8 cellular contexts compared by ENCODE assay signal in genomic region chr10:59362991-59363390, GRCh38. TPM values are rescaled to one million over a fixed set of nuclear protein-coding genes. Genes with fewer than 3 reads are reported as not detected.
A peak's percentile ranks its signal among the peaks of the same experiment; 100 is the strongest.
DNase-seq lines count a peak whose midpoint lies in the region; ATAC-seq and TF ChIP-seq lines count a peak whose summit lies in the region.

No MANE protein-coding gene starts in this region.

- no peaks in the 10 kb centered on the region for H3K36me3 ChIP-seq in colonic mucosa

- no peaks in the 10 kb centered on the region for H3K9me3 Mint-ChIP-seq in stimulated activated naive CD8-positive, alpha-beta T cell treated with anti-CD3 and anti-CD28 coated beads, Interleukin-15, amount 100 ng/mL, for 72 hours

- peaks cover 51% of the 10 kb centered on the region for H3K27me3 Mint-ChIP-seq in stimulated activated naive CD8-positive, alpha-beta T cell treated with anti-CD3 and anti-CD28 coated beads, Interleukin-15, amount 100 ng/mL, for 72 hours

- TF ChIP-seq CTCF in colonic mucosa (IDR thresholded peaks at IDR 0.05) = no peak

- no peak overlapping the region for H3K27ac Mint-ChIP-seq in stimulated activated naive CD8-positive, alpha-beta T cell treated with anti-CD3 and anti-CD28 coated beads, Interleukin-15, amount 100 ng/mL, for 72 hours

- no peaks in the 10 kb centered on the region for H3K27me3 ChIP-seq in colonic mucosa

- peak overlapping the region; percentile 52 for H3K4me3 ChIP-seq in colonic mucosa

- no peaks in the 10 kb centered on the region for H3K9me3 ChIP-seq in colonic mucosa

- peak overlapping the region; percentile 7 to 42 for H3K4me3 Mint-ChIP-seq in stimulated activated naive CD8-positive, alpha-beta T cell treated with anti-CD3 and anti-CD28 coated beads, Interleukin-15, amount 100 ng/mL, for 72 hours

- DNase-seq in NCI-H524 (lab: John Stamatoyannopoulos, UW) = peak; percentile 11 to 70
- no peak for DNase-seq in NCI-H524 treated with DMSO at 0.1 percent for 48 hours (lab: John Stamatoyannopoulos, UW)
- DNase-seq in NCI-H748 treated with DMSO at 0.1 percent for 48 hours (lab: John Stamatoyannopoulos, UW) = peak; percentile 65
- DNase-seq in colonic mucosa = peak; percentile 63
- peak; percentile 63 to 68 for DNase-seq in left colon
- no peak for DNase-seq in stimulated activated naive CD8-positive, alpha-beta T cell treated with anti-CD3 and anti-CD28 coated beads, Interleukin-15, amount 100 ng/mL, for 72 hours
- no peak for DNase-seq in NCI-H226

- intact Hi-C loops in colonic mucosa (cut with DNase I) (no loop called here), left colon (cut with DNase I, micrococcal nuclease) (no loop called here)

- peak overlapping the region; percentile 69 for H3K27ac ChIP-seq in colonic mucosa

- peak overlapping the region in 1 of 2 donors; percentile 59 for H3K9ac ChIP-seq in colonic mucosa (ENCODE audit: low read depth in 2 of 2, low read length in 2 of 2)

- peaks cover 15% of the 10 kb centered on the region for H3K4me1 Mint-ChIP-seq in stimulated activated naive CD8-positive, alpha-beta T cell treated with anti-CD3 and anti-CD28 coated beads, Interleukin-15, amount 100 ng/mL, for 72 hours

- no peaks in the 10 kb centered on the region for H3K4me1 ChIP-seq in colonic mucosa

- peak; percentile 84 for ATAC-seq in left colon
- peak; percentile 42 for ATAC-seq in stimulated activated naive CD8-positive, alpha-beta T cell treated with anti-CD3 and anti-CD28 coated beads, Interleukin-15, amount 100 ng/mL, for 72 hours
- no peak for ATAC-seq in GM21526 (IDR thresholded peaks at IDR 0.05; ENCODE audit: low FRiP score, unreplicated experiment)

RNA-seq across cellular contexts. Expression of gene FAM13C, which starts 0.6 kb away (rescaled TPM):
- total RNA-seq in colonic mucosa (1 to 10 TPM; 1.0 to 2.5 TPM), left colon (1 to 10 TPM; 1.8 to 6.4 TPM)

Comparison
In these comparisons a context has a peak if more than half of its experiments do, and no peak if none do; other contexts are left out.
1. DNase-seq: peak in NCI-H524 (2 of 2), NCI-H748 treated with DMSO at 0.1 percent for 48 hours (single experiment), colonic mucosa (single experiment) and left colon (2 of 2); none in NCI-H524 treated with DMSO at 0.1 percent for 48 hours (single experiment), stimulated activated naive CD8-positive, alpha-beta T cell treated with anti-CD3 and anti-CD28 coated beads, Interleukin-15, amount 100 ng/mL, for 72 hours (0 of 2) and NCI-H226 (single experiment).